Comparison of ENCODE assay signal across 31 cellular contexts in the genomic region with DNA sequence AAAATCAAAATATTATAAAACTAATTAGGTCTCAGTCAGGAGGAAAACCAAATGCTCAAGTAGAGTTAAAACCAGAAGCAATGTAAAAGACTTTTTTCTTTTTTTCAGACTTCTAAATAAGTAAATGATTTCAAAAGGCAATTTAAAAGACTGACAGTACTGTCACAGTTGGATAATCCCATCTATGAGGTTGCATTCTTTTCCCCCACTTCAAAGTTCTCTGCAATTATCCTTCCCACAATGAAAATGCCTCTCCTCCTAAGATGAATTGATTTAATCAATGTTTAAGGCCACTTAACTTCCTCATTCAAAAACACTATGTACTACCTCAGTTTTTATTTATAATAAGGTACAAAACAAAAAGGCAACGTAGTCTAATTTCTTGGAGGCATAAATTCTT.
"Had no signal": no experiment of that assay in that cellular context is flagged by ENCODE, and none has a peak within 500 bp of the region (broad histone marks: within the 10 kb centered on the region; RNA-seq: fewer than 3 reads in every experiment).

No MANE protein-coding gene starts in this region.

- DNase-seq: activated B cell treated with CpG ODN at 0.5 μM for 24 hours; activated CD4-positive, alpha-beta T cell treated with anti-CD3 and anti-CD28 coated beads for 36 hours; activated CD4-positive, alpha-beta T cell treated with anti-CD3 and anti-CD28 coated beads, Interleukin-2, amount 50 U/mL, for 4 hours; activated CD8-positive, alpha-beta memory T cell treated with anti-CD3 and anti-CD28 coated beads for 24 hours; activated CD8-positive, alpha-beta memory T cell treated with anti-CD3 and anti-CD28 coated beads, Interleukin-2, amount 50 U/mL, for 4 hours; activated naive CD4-positive, alpha-beta T cell; activated T-cell treated with anti-CD3 and anti-CD28 coated beads, Interleukin-2, amount 50 U/mL, for 4 hours; adrenal gland; dorsolateral prefrontal cortex; effector memory CD8-positive, alpha-beta T cell; heart left ventricle; islet precursor cell; left ventricle myocardium inferior; midbrain; pancreas; psoas muscle; right cardiac atrium; stimulated activated CD4-positive, alpha-beta T cell treated with anti-CD3 and anti-CD28 coated beads, Interleukin-12 subunit alpha, Interleukin-12 subunit beta, amount 100 ng/mL, for 4 hours; stimulated activated CD4-positive, alpha-beta T cell treated with anti-CD3 and anti-CD28 coated beads, Interleukin-4, amount 100 ng/mL, for 4 hours; substantia nigra; T-helper 17 cell; thyroid gland; upper lobe of right lung had no signal

- H3K27me3 ChIP-seq: adrenal gland, ascending aorta, breast epithelium, dorsolateral prefrontal cortex, gastroesophageal sphincter, heart left ventricle, pancreas, thyroid gland, upper lobe of right lung had no signal

- H3K4me1 ChIP-seq: adrenal gland, ascending aorta, breast epithelium, gastroesophageal sphincter, left ventricle myocardium inferior, pancreas, psoas muscle, upper lobe of right lung had no signal

- ATAC-seq: activated CD4-positive, alpha-beta T cell treated with anti-CD3 and anti-CD28 coated beads for 36 hours; activated T-cell treated with anti-CD3 and anti-CD28 coated beads, Interleukin-2, amount 50 U/mL, for 4 hours; effector memory CD8-positive, alpha-beta T cell; gastroesophageal sphincter; heart left ventricle; natural killer cell treated with Interleukin-12 subunit alpha and Interleukin-12 subunit beta and Interleukin-15 and Interleukin-18, amount 100 ng/mL, for 72 hours; pancreas; psoas muscle; right cardiac atrium; T-helper 17 cell; upper lobe of right lung had no signal

- H3K27ac ChIP-seq: adrenal gland, ascending aorta, breast epithelium, dorsolateral prefrontal cortex, gastroesophageal sphincter, heart left ventricle, left ventricle myocardium inferior, pancreas, psoas muscle, thyroid gland, upper lobe of right lung had no signal

- H3K9me3 Mint-ChIP-seq: activated B cell treated with CpG ODN at 0.5 μM for 24 hours; activated T-cell treated with anti-CD3 and anti-CD28 coated beads, Interleukin-2, amount 50 U/mL, for 4 hours; activated T-helper 2 cell treated with anti-CD3 and anti-CD28 coated beads, Interferon-gamma antibody, Interleukin-2, Interleukin-4, amounts not matched to agents 10 μg/mL and 5 μg/mL and 100 μg/mL, durations not matched to agents 14 hours and 24 hours and 36 hours; central memory CD8-positive, alpha-beta T cell; effector memory CD8-positive, alpha-beta T cell; natural killer cell treated with Interleukin-12 subunit alpha and Interleukin-12 subunit beta and Interleukin-15 and Interleukin-18, amount 100 ng/mL, for 72 hours; stimulated activated naive CD8-positive, alpha-beta T cell treated with anti-CD3 and anti-CD28 coated beads, Interleukin-15, Interleukin-2, amounts not matched to agents 100 ng/mL and 50 ng/mL, for 24 hours had no signal

- H3K27ac Mint-ChIP-seq: activated B cell treated with CpG ODN at 0.5 μM for 24 hours; activated CD4-positive, alpha-beta T cell treated with anti-CD3 and anti-CD28 coated beads for 36 hours; activated naive CD8-positive, alpha-beta T cell; activated T-helper 2 cell treated with anti-CD3 and anti-CD28 coated beads, Interferon-gamma antibody, Interleukin-2, Interleukin-4, amounts not matched to agents 10 μg/mL and 5 μg/mL and 100 μg/mL, durations not matched to agents 14 hours and 24 hours and 36 hours; effector memory CD8-positive, alpha-beta T cell; natural killer cell treated with Interleukin-12 subunit alpha and Interleukin-12 subunit beta and Interleukin-15 and Interleukin-18, amount 100 ng/mL, for 72 hours had no signal

- H3K27me3 Mint-ChIP-seq: activated B cell treated with CpG ODN at 0.5 μM for 24 hours; activated CD4-positive, alpha-beta T cell treated with anti-CD3 and anti-CD28 coated beads for 36 hours; activated naive CD8-positive, alpha-beta T cell; central memory CD8-positive, alpha-beta T cell; effector memory CD8-positive, alpha-beta T cell; natural killer cell treated with Interleukin-12 subunit alpha and Interleukin-12 subunit beta and Interleukin-15 and Interleukin-18, amount 100 ng/mL, for 72 hours; stimulated activated naive CD8-positive, alpha-beta T cell treated with anti-CD3 and anti-CD28 coated beads, Interleukin-15, Interleukin-2, amounts not matched to agents 100 ng/mL and 50 ng/mL, for 24 hours; T-helper 17 cell had no signal

- H3K4me3 Mint-ChIP-seq: activated B cell treated with CpG ODN at 0.5 μM for 24 hours; activated CD4-positive, alpha-beta T cell treated with anti-CD3 and anti-CD28 coated beads for 36 hours; activated naive CD8-positive, alpha-beta T cell; activated T-cell treated with anti-CD3 and anti-CD28 coated beads, Interleukin-2, amount 50 U/mL, for 4 hours; central memory CD8-positive, alpha-beta T cell; effector memory CD8-positive, alpha-beta T cell; natural killer cell treated with Interleukin-12 subunit alpha and Interleukin-12 subunit beta and Interleukin-15 and Interleukin-18, amount 100 ng/mL, for 72 hours; stimulated activated naive CD8-positive, alpha-beta T cell treated with anti-CD3 and anti-CD28 coated beads, Interleukin-15, Interleukin-2, amounts not matched to agents 100 ng/mL and 50 ng/mL, for 24 hours; T-helper 17 cell had no signal

- H3K9me3 ChIP-seq: adrenal gland, ascending aorta, breast epithelium, gastroesophageal sphincter, heart left ventricle, left ventricle myocardium inferior, pancreas, psoas muscle, thyroid gland, upper lobe of right lung had no signal

- H3K4me3 ChIP-seq: adrenal gland, ascending aorta, breast epithelium, dorsolateral prefrontal cortex, gastroesophageal sphincter, heart left ventricle, left ventricle myocardium inferior, pancreas, psoas muscle, thyroid gland, upper lobe of right lung had no signal
